Comparison of ENCODE assay signal across 1 cellular context in genomic region chr12:64785816-64786215, GRCh38.
TF ChIP-seq lines count a peak whose summit lies in the region.

No MANE protein-coding gene starts in this region.

TF ChIP-seq in K562, 482 proteins besides CTCF, POLR2A, EP300 and RAD21:
- no peak for TF ChIP-seq NONO (IDR thresholded peaks at IDR 0.05; ENCODE audit: low read depth in 2 of 2, low read length in 1 of 2)
- TF ChIP-seq CBX8 (IDR thresholded peaks at IDR 0.05; ENCODE audit: borderline replicate concordance, extremely low read depth, low read depth, low read length, poor library complexity, severe bottlenecking), result peak; percentile 52
TF ChIP-seq in K562: peak in this region for 1.
